ENCODE assay signal across 1 cellular context in the genomic region with DNA sequence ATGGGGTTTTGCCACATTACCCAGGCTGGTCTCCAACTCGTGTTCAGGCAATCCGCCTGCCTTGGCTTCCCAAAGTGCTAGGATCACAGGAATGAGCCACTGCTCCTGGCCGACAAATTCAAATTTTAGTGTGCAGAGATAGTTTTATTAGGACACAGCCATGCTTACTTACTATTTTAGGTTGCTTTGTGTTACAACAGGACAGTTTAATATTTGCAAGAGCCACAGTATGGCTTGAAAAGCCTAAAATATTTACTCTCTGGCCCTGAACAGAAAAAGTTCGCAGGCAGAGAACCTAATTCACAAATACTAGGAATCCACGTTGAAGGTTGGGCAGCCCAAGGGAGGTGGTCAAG.
TF ChIP-seq lines count a peak whose summit lies in the region.

No MANE protein-coding gene starts in this region.

TF ChIP-seq in HepG2, 621 proteins besides CTCF, POLR2A, EP300 and RAD21 (continues in another document):
- TF ChIP-seq CEBPG (CRISPR knock-in tag; IDR thresholded peaks at IDR 0.05) (no peak), IKZF1 (IDR thresholded peaks at IDR 0.05) (no peak), FOSL1 (CRISPR knock-in tag; IDR thresholded peaks at IDR 0.05; ENCODE audit: borderline replicate concordance) (0 out of 2 replicates have a peak, but pooled peaks have one; percentile 25), KMT2A (CRISPR knock-in tag; IDR thresholded peaks at IDR 0.05) (no peak), ZNF510 (CRISPR knock-in tag; IDR thresholded peaks at IDR 0.05; ENCODE audit: low read depth) (no peak), ZNF891 (CRISPR knock-in tag; IDR thresholded peaks at IDR 0.05) (peak; percentile 6; the same call in 1 of the 2 replicates), FOXK1 (CRISPR knock-in tag; IDR thresholded peaks at IDR 0.05; ENCODE audit: borderline replicate concordance, low read depth) (no peak), TP53 (CRISPR knock-in tag; conservative IDR thresholded peaks at IDR 0.05) (peak; percentile 61; the same call in 1 of the 2 replicates), KDM2A (CRISPR knock-in tag; IDR thresholded peaks at IDR 0.05; ENCODE audit: borderline replicate concordance, low read depth) (0 out of 2 replicates have a peak, but pooled peaks have one; percentile 8), RXRB (CRISPR knock-in tag; IDR thresholded peaks at IDR 0.05; ENCODE audit: borderline replicate concordance) (no peak), ISX (CRISPR knock-in tag; conservative IDR thresholded peaks at IDR 0.05) (0 out of 2 replicates have a peak, but pooled peaks have one; percentile 28), RCOR2 (CRISPR knock-in tag; IDR thresholded peaks at IDR 0.05) (no peak), HMG20A (CRISPR knock-in tag; IDR thresholded peaks at IDR 0.05; ENCODE audit: borderline replicate concordance) (no peak), ZNF354B (CRISPR knock-in tag; IDR thresholded peaks at IDR 0.05) (no peak), MTF2 (CRISPR knock-in tag; IDR thresholded peaks at IDR 0.05; ENCODE audit: borderline replicate concordance) (no peak; the same call in 1 of the 2 replicates), SALL1 (CRISPR knock-in tag; IDR thresholded peaks at IDR 0.05) (no peak), POGZ (CRISPR knock-in tag; IDR thresholded peaks at IDR 0.05) (no peak), TGIF2 (CRISPR knock-in tag; IDR thresholded peaks at IDR 0.05) (peak; percentile 12; the same call in 1 of the 2 replicates), AGO2 (optimal IDR thresholded peaks at IDR 0.05; ENCODE audit: low read depth, low read length) (no peak), SMAD3 (CRISPR knock-in tag; IDR thresholded peaks at IDR 0.05) (no peak), AGO1 (IDR thresholded peaks at IDR 0.05; ENCODE audit: low read depth, low read length, poor library complexity, severe bottlenecking) (no peak), ZNF234 (CRISPR knock-in tag; conservative IDR thresholded peaks at IDR 0.05) (no peak), PHB2 (IDR thresholded peaks at IDR 0.05; ENCODE audit: partially characterized antibody) (no peak)
- TF ChIP-seq, protein P1, sequence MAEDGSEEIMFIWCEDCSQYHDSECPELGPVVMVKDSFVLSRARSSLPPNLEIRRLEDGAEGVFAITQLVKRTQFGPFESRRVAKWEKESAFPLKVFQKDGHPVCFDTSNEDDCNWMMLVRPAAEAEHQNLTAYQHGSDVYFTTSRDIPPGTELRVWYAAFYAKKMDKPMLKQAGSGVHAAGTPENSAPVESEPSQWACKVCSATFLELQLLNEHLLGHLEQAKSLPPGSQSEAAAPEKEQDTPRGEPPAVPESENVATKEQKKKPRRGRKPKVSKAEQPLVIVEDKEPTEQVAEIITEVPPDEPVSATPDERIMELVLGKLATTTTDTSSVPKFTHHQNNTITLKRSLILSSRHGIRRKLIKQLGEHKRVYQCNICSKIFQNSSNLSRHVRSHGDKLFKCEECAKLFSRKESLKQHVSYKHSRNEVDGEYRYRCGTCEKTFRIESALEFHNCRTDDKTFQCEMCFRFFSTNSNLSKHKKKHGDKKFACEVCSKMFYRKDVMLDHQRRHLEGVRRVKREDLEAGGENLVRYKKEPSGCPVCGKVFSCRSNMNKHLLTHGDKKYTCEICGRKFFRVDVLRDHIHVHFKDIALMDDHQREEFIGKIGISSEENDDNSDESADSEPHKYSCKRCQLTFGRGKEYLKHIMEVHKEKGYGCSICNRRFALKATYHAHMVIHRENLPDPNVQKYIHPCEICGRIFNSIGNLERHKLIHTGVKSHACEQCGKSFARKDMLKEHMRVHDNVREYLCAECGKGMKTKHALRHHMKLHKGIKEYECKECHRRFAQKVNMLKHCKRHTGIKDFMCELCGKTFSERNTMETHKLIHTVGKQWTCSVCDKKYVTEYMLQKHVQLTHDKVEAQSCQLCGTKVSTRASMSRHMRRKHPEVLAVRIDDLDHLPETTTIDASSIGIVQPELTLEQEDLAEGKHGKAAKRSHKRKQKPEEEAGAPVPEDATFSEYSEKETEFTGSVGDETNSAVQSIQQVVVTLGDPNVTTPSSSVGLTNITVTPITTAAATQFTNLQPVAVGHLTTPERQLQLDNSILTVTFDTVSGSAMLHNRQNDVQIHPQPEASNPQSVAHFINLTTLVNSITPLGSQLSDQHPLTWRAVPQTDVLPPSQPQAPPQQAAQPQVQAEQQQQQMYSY (CRISPR knock-in tag; IDR thresholded peaks at IDR 0.05): no peak
- TF ChIP-seq, protein P2, sequence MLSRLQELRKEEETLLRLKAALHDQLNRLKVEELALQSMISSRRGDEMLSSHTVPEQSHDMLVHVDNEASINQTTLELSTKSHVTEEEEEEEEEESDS (CRISPR knock-in tag; IDR thresholded peaks at IDR 0.05; ENCODE audit: borderline replicate concordance): no peak
- TF ChIP-seq, protein P3, sequence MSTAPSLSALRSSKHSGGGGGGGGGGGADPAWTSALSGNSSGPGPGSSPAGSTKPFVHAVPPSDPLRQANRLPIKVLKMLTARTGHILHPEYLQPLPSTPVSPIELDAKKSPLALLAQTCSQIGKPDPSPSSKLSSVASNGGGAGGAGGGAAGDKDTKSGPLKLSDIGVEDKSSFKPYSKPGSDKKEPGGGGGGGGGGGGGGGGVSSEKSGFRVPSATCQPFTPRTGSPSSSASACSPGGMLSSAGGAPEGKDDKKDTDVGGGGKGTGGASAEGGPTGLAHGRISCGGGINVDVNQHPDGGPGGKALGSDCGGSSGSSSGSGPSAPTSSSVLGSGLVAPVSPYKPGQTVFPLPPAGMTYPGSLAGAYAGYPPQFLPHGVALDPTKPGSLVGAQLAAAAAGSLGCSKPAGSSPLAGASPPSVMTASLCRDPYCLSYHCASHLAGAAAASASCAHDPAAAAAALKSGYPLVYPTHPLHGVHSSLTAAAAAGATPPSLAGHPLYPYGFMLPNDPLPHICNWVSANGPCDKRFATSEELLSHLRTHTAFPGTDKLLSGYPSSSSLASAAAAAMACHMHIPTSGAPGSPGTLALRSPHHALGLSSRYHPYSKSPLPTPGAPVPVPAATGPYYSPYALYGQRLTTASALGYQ (CRISPR knock-in tag; IDR thresholded peaks at IDR 0.05): no peak
- TF ChIP-seq, protein P4, sequence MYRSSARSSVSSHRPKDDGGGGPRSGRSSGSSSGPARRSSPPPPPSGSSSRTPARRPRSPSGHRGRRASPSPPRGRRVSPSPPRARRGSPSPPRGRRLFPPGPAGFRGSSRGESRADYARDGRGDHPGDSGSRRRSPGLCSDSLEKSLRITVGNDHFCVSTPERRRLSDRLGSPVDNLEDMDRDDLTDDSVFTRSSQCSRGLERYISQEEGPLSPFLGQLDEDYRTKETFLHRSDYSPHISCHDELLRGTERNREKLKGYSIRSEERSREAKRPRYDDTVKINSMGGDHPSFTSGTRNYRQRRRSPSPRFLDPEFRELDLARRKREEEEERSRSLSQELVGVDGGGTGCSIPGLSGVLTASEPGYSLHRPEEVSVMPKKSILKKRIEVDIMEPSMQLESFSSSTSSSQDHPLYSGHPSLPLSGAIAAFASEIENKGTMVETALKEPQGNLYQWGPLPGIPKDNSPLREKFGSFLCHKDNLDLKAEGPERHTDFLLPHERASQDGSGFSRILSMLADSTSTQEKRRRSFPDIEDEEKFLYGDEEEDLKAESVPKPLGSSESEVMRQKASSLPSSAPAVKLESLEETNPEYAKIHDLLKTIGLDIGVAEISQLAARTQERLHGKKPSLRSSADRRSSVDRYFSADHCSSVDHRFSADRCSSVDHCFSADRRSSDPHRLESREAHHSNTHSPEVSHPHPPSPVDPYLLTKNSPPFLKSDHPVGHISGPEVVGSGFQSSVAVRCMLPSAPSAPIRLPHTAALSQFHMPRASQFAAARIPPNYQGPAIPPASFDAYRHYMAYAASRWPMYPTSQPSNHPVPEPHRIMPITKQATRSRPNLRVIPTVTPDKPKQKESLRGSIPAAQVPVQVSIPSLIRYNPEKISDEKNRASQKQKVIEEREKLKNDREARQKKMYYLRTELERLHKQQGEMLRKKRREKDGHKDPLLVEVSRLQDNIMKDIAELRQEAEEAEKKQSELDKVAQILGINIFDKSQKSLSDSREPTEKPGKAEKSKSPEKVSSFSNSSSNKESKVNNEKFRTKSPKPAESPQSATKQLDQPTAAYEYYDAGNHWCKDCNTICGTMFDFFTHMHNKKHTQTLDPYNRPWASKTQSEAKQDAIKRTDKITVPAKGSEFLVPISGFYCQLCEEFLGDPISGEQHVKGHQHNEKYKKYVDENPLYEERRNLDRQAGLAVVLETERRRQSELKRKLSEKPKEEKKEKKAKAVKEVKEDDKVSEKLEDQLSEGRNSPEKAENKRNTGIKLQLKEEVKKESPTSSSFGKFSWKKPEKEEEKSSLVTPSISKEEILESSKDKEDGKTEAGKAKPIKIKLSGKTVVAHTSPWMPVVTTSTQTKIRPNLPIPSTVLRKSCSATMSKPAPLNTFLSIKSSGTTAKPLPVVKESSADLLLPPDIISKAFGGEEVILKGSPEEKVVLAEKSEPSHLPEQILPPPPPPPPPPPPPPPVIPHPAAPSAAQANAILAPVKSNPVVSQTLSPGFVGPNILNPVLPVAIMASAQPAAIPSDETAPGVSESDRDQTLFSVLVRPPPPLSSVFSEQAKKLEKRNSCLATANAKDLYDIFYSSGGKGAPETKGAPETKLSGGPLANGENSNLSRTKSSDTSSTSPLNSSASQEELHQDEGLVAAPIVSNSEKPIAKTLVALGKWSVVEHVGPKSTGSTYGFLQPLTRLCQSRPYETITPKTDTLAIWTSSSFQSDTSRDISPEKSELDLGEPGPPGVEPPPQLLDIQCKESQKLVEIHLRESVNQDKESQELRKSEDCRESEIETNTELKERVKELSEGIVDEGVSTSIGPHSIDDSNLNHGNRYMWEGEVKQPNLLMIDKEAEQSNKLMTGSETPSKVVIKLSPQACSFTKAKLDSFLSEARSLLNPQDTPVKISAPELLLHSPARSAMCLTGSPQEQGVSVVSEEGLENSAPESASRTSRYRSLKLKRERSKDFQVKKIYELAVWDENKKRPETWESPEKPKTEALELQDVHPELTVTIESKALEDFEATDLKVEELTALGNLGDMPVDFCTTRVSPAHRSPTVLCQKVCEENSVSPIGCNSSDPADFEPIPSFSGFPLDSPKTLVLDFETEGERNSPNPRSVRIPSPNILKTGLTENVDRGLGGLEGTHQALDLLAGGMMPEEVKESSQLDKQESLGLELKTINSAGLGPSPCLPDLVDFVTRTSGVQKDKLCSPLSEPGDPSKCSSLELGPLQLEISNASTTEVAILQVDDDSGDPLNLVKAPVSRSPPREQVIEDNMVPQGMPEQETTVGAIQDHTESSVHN (CRISPR knock-in tag; IDR thresholded peaks at IDR 0.05): 0 out of 2 replicates have a peak, but pooled peaks have one; percentile 12
- TF ChIP-seq, protein P5, sequence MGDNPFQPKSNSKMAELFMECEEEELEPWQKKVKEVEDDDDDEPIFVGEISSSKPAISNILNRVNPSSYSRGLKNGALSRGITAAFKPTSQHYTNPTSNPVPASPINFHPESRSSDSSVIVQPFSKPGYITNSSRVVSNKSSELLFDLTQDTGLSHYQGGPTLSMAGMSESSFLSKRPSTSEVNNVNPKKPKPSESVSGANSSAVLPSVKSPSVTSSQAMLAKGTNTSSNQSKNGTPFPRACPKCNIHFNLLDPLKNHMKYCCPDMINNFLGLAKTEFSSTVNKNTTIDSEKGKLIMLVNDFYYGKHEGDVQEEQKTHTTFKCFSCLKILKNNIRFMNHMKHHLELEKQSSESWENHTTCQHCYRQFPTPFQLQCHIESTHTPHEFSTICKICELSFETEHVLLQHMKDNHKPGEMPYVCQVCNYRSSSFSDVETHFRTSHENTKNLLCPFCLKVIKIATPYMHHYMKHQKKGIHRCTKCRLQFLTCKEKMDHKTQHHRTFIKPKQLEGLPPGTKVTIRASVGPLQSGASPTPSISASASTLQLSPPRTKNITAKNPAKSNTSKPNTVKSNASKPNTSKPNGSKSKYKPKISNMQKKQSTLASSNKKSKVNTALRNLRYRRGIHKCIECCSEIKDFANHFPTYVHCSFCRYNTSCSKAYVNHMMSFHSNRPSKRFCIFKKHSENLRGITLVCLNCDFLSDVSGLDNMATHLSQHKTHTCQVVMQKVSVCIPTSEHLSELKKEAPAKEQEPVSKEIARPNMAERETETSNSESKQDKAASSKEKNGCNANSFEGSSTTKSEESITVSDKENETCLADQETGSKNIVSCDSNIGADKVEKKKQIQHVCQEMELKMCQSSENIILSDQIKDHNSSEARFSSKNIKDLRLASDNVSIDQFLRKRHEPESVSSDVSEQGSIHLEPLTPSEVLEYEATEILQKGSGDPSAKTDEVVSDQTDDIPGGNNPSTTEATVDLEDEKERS (CRISPR knock-in tag; IDR thresholded peaks at IDR 0.05): no peak
- TF ChIP-seq, protein P6, sequence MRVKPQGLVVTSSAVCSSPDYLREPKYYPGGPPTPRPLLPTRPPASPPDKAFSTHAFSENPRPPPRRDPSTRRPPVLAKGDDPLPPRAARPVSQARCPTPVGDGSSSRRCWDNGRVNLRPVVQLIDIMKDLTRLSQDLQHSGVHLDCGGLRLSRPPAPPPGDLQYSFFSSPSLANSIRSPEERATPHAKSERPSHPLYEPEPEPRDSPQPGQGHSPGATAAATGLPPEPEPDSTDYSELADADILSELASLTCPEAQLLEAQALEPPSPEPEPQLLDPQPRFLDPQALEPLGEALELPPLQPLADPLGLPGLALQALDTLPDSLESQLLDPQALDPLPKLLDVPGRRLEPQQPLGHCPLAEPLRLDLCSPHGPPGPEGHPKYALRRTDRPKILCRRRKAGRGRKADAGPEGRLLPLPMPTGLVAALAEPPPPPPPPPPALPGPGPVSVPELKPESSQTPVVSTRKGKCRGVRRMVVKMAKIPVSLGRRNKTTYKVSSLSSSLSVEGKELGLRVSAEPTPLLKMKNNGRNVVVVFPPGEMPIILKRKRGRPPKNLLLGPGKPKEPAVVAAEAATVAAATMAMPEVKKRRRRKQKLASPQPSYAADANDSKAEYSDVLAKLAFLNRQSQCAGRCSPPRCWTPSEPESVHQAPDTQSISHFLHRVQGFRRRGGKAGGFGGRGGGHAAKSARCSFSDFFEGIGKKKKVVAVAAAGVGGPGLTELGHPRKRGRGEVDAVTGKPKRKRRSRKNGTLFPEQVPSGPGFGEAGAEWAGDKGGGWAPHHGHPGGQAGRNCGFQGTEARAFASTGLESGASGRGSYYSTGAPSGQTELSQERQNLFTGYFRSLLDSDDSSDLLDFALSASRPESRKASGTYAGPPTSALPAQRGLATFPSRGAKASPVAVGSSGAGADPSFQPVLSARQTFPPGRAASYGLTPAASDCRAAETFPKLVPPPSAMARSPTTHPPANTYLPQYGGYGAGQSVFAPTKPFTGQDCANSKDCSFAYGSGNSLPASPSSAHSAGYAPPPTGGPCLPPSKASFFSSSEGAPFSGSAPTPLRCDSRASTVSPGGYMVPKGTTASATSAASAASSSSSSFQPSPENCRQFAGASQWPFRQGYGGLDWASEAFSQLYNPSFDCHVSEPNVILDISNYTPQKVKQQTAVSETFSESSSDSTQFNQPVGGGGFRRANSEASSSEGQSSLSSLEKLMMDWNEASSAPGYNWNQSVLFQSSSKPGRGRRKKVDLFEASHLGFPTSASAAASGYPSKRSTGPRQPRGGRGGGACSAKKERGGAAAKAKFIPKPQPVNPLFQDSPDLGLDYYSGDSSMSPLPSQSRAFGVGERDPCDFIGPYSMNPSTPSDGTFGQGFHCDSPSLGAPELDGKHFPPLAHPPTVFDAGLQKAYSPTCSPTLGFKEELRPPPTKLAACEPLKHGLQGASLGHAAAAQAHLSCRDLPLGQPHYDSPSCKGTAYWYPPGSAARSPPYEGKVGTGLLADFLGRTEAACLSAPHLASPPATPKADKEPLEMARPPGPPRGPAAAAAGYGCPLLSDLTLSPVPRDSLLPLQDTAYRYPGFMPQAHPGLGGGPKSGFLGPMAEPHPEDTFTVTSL (CRISPR knock-in tag; IDR thresholded peaks at IDR 0.05; ENCODE audit: borderline replicate concordance): 0 out of 2 replicates have a peak, but pooled peaks have one; percentile 65
- TF ChIP-seq, protein P7, sequence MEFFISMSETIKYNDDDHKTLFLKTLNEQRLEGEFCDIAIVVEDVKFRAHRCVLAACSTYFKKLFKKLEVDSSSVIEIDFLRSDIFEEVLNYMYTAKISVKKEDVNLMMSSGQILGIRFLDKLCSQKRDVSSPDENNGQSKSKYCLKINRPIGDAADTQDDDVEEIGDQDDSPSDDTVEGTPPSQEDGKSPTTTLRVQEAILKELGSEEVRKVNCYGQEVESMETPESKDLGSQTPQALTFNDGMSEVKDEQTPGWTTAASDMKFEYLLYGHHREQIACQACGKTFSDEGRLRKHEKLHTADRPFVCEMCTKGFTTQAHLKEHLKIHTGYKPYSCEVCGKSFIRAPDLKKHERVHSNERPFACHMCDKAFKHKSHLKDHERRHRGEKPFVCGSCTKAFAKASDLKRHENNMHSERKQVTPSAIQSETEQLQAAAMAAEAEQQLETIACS (CRISPR knock-in tag; IDR thresholded peaks at IDR 0.05): 0 out of 2 replicates have a peak, but pooled peaks have one; percentile 30
